Comparison of ENCODE assay signal across 1 cellular context in genomic region chr2:233556756-233557736, GRCh38.
TF ChIP-seq lines count a peak whose summit lies in the region.

No MANE protein-coding gene starts in this region.

TF ChIP-seq in GM12878, 131 proteins besides CTCF, POLR2A, EP300 and RAD21 (continued from another document):
- TF ChIP-seq ASH2L (IDR thresholded peaks at IDR 0.05; ENCODE audit: borderline replicate concordance, low read depth) (no peak), NFIC (IDR thresholded peaks at IDR 0.05; ENCODE audit: low read depth, low read length) (no peak), FOXK2 (IDR thresholded peaks at IDR 0.05) (no peak), E2F8 (IDR thresholded peaks at IDR 0.05; ENCODE audit: low read depth, partially characterized antibody) (no peak), ZBTB40 (IDR thresholded peaks at IDR 0.05; ENCODE audit: borderline replicate concordance) (no peak), HDAC6 (IDR thresholded peaks at IDR 0.05; ENCODE audit: unreplicated experiment) (no peak)
